In genomic region chr19:45485301-45486077, GRCh38 we compare ENCODE assay signal across 1 cellular context.
TF ChIP-seq lines count a peak whose summit lies in the region.

No MANE protein-coding gene starts in this region.

TF ChIP-seq in HEK293, 187 proteins besides CTCF, POLR2A, EP300 and RAD21 (continued from another document and continues in another):
- TF ChIP-seq ZNF26 (tag by site-specific recombination; IDR thresholded peaks at IDR 0.05) (no peak), YY2 (tag by site-specific recombination; IDR thresholded peaks at IDR 0.05) (no peak), YY1 (tag by site-specific recombination; IDR thresholded peaks at IDR 0.05) (no peak), ZFP37 (tag by site-specific recombination; IDR thresholded peaks at IDR 0.05) (peak; percentile 50; the same call in 1 of the 2 replicates), ZSCAN30 (tag by site-specific recombination; IDR thresholded peaks at IDR 0.05) (peak; percentile 28; the same call in 1 of the 2 replicates), ZNF76 (tag by site-specific recombination; IDR thresholded peaks at IDR 0.05; ENCODE audit: borderline replicate concordance, low read depth) (peak; percentile 98), ZNF274 (IDR thresholded peaks at IDR 0.05; ENCODE audit: low read length) (no peak), ZNF274 (tag by site-specific recombination; IDR thresholded peaks at IDR 0.05; ENCODE audit: borderline replicate concordance) (no peak), ZNF560 (tag by site-specific recombination; IDR thresholded peaks at IDR 0.05; ENCODE audit: borderline replicate concordance) (no peak), ZNF121 (tag by site-specific recombination; IDR thresholded peaks at IDR 0.05) (no peak), ZNF354C (tag by site-specific recombination; IDR thresholded peaks at IDR 0.05; ENCODE audit: borderline replicate concordance, low read depth) (no peak), ZNF341 (tag by site-specific recombination; IDR thresholded peaks at IDR 0.05; ENCODE audit: low read depth) (no peak), INSM2 (tag by site-specific recombination; IDR thresholded peaks at IDR 0.05) (no peak), ZNF654 (tag by site-specific recombination; IDR thresholded peaks at IDR 0.05; ENCODE audit: low read depth) (peak; percentile 65), ZBTB21 (tag by site-specific recombination; IDR thresholded peaks at IDR 0.05) (no peak), ZNF138 (tag by site-specific recombination; IDR thresholded peaks at IDR 0.05; ENCODE audit: borderline replicate concordance) (no peak), ZNF843 (tag by site-specific recombination; IDR thresholded peaks at IDR 0.05) (no peak), ZBTB17 (tag by site-specific recombination; IDR thresholded peaks at IDR 0.05) (no peak; the same call in 1 of the 2 replicates), ZNF473 (tag by site-specific recombination; IDR thresholded peaks at IDR 0.05) (no peak), ZNF660 (tag by site-specific recombination; IDR thresholded peaks at IDR 0.05) (peak; percentile 14; the same call in 1 of the 2 replicates), ZNF623 (tag by site-specific recombination; IDR thresholded peaks at IDR 0.05) (no peak), ZNF529 (tag by site-specific recombination; IDR thresholded peaks at IDR 0.05; ENCODE audit: insufficient replicate concordance) (no peak), ZIC2 (tag by site-specific recombination; IDR thresholded peaks at IDR 0.05) (peak; percentile 43; the same call in 1 of the 2 replicates), ZNF677 (tag by site-specific recombination; IDR thresholded peaks at IDR 0.05) (no peak), ZNF416 (tag by site-specific recombination; IDR thresholded peaks at IDR 0.05) (no peak), GLI4 (tag by site-specific recombination; IDR thresholded peaks at IDR 0.05) (no peak), ZNF37A (tag by site-specific recombination; IDR thresholded peaks at IDR 0.05) (no peak), ZBTB48 (tag by site-specific recombination; IDR thresholded peaks at IDR 0.05) (peak; percentile 80; the same call in 1 of the 2 replicates), ZNF830 (tag by site-specific recombination; IDR thresholded peaks at IDR 0.05; ENCODE audit: low read depth) (no peak), BCL11B (tag by site-specific recombination; IDR thresholded peaks at IDR 0.05; ENCODE audit: low read depth) (peak; percentile 67; the same call in 1 of the 2 replicates), GLIS1 (tag by site-specific recombination; IDR thresholded peaks at IDR 0.05) (peak; percentile 95), GLIS2 (tag by site-specific recombination; IDR thresholded peaks at IDR 0.05) (peak; percentile 69), ZNF335 (tag by site-specific recombination; conservative IDR thresholded peaks at IDR 0.05) (peak; percentile 74), SP2 (tag by site-specific recombination; IDR thresholded peaks at IDR 0.05) (peak; percentile 13; the same call in 1 of the 2 replicates), ZNF404 (tag by site-specific recombination; IDR thresholded peaks at IDR 0.05) (no peak), ZBTB8A (tag by site-specific recombination; IDR thresholded peaks at IDR 0.05) (no peak), ZNF155 (tag by site-specific recombination; IDR thresholded peaks at IDR 0.05) (no peak), ZNF629 (tag by site-specific recombination; IDR thresholded peaks at IDR 0.05) (no peak), BCL11A (tag by site-specific recombination; IDR thresholded peaks at IDR 0.05; ENCODE audit: low read depth) (peak; percentile 67; the same call in 1 of the 2 replicates), IKZF3 (tag by site-specific recombination; IDR thresholded peaks at IDR 0.05) (peak; percentile 71), ZXDB (tag by site-specific recombination; IDR thresholded peaks at IDR 0.05) (peak; percentile 49; the same call in 1 of the 2 replicates), ZNF549 (tag by site-specific recombination; IDR thresholded peaks at IDR 0.05) (no peak)
- TF ChIP-seq, protein P1, sequence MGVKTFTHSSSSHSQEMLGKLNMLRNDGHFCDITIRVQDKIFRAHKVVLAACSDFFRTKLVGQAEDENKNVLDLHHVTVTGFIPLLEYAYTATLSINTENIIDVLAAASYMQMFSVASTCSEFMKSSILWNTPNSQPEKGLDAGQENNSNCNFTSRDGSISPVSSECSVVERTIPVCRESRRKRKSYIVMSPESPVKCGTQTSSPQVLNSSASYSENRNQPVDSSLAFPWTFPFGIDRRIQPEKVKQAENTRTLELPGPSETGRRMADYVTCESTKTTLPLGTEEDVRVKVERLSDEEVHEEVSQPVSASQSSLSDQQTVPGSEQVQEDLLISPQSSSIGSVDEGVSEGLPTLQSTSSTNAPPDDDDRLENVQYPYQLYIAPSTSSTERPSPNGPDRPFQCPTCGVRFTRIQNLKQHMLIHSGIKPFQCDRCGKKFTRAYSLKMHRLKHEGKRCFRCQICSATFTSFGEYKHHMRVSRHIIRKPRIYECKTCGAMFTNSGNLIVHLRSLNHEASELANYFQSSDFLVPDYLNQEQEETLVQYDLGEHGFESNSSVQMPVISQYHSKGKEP (tag by site-specific recombination; IDR thresholded peaks at IDR 0.05) = peak; percentile 41; the same call in 1 of the 2 replicates
- TF ChIP-seq, protein P2, sequence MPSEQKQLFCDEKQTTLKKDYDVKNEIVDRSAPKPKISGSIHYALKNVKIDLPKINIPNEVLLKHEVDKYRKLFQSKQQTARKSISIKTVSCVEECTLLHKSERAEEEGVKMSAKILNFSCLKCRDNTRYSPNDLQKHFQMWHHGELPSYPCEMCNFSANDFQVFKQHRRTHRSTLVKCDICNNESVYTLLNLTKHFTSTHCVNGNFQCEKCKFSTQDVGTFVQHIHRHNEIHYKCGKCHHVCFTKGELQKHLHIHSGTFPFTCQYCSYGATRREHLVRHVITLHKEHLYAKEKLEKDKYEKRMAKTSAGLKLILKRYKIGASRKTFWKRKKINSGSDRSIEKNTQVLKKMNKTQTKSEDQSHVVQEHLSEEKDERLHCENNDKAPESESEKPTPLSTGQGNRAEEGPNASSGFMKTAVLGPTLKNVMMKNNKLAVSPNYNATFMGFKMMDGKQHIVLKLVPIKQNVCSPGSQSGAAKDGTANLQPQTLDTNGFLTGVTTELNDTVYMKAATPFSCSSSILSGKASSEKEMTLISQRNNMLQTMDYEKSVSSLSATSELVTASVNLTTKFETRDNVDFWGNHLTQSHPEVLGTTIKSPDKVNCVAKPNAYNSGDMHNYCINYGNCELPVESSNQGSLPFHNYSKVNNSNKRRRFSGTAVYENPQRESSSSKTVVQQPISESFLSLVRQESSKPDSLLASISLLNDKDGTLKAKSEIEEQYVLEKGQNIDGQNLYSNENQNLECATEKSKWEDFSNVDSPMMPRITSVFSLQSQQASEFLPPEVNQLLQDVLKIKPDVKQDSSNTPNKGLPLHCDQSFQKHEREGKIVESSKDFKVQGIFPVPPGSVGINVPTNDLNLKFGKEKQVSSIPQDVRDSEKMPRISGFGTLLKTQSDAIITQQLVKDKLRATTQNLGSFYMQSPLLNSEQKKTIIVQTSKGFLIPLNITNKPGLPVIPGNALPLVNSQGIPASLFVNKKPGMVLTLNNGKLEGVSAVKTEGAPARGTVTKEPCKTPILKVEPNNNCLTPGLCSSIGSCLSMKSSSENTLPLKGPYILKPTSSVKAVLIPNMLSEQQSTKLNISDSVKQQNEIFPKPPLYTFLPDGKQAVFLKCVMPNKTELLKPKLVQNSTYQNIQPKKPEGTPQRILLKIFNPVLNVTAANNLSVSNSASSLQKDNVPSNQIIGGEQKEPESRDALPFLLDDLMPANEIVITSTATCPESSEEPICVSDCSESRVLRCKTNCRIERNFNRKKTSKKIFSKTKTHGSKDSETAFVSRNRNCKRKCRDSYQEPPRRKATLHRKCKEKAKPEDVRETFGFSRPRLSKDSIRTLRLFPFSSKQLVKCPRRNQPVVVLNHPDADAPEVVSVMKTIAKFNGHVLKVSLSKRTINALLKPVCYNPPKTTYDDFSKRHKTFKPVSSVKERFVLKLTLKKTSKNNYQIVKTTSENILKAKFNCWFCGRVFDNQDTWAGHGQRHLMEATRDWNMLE (tag by site-specific recombination; conservative IDR thresholded peaks at IDR 0.05; ENCODE audit: low read depth) = no peak
- TF ChIP-seq, protein P3, sequence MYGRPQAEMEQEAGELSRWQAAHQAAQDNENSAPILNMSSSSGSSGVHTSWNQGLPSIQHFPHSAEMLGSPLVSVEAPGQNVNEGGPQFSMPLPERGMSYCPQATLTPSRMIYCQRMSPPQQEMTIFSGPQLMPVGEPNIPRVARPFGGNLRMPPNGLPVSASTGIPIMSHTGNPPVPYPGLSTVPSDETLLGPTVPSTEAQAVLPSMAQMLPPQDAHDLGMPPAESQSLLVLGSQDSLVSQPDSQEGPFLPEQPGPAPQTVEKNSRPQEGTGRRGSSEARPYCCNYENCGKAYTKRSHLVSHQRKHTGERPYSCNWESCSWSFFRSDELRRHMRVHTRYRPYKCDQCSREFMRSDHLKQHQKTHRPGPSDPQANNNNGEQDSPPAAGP (tag by site-specific recombination; IDR thresholded peaks at IDR 0.05) = no peak
- TF ChIP-seq, protein P4, sequence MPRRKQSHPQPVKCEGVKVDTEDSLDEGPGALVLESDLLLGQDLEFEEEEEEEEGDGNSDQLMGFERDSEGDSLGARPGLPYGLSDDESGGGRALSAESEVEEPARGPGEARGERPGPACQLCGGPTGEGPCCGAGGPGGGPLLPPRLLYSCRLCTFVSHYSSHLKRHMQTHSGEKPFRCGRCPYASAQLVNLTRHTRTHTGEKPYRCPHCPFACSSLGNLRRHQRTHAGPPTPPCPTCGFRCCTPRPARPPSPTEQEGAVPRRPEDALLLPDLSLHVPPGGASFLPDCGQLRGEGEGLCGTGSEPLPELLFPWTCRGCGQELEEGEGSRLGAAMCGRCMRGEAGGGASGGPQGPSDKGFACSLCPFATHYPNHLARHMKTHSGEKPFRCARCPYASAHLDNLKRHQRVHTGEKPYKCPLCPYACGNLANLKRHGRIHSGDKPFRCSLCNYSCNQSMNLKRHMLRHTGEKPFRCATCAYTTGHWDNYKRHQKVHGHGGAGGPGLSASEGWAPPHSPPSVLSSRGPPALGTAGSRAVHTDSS (tag by site-specific recombination; IDR thresholded peaks at IDR 0.05) = no peak
- TF ChIP-seq, protein P5, sequence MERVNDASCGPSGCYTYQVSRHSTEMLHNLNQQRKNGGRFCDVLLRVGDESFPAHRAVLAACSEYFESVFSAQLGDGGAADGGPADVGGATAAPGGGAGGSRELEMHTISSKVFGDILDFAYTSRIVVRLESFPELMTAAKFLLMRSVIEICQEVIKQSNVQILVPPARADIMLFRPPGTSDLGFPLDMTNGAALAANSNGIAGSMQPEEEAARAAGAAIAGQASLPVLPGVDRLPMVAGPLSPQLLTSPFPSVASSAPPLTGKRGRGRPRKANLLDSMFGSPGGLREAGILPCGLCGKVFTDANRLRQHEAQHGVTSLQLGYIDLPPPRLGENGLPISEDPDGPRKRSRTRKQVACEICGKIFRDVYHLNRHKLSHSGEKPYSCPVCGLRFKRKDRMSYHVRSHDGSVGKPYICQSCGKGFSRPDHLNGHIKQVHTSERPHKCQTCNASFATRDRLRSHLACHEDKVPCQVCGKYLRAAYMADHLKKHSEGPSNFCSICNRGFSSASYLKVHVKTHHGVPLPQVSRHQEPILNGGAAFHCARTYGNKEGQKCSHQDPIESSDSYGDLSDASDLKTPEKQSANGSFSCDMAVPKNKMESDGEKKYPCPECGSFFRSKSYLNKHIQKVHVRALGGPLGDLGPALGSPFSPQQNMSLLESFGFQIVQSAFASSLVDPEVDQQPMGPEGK (tag by site-specific recombination; IDR thresholded peaks at IDR 0.05) = peak; percentile 94
- TF ChIP-seq, protein P6, sequence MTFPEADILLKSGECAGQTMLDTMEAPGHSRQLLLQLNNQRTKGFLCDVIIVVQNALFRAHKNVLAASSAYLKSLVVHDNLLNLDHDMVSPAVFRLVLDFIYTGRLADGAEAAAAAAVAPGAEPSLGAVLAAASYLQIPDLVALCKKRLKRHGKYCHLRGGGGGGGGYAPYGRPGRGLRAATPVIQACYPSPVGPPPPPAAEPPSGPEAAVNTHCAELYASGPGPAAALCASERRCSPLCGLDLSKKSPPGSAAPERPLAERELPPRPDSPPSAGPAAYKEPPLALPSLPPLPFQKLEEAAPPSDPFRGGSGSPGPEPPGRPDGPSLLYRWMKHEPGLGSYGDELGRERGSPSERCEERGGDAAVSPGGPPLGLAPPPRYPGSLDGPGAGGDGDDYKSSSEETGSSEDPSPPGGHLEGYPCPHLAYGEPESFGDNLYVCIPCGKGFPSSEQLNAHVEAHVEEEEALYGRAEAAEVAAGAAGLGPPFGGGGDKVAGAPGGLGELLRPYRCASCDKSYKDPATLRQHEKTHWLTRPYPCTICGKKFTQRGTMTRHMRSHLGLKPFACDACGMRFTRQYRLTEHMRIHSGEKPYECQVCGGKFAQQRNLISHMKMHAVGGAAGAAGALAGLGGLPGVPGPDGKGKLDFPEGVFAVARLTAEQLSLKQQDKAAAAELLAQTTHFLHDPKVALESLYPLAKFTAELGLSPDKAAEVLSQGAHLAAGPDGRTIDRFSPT (tag by site-specific recombination; IDR thresholded peaks at IDR 0.05) = 0 out of 2 replicates have a peak, but pooled peaks have one; percentile 25
